In the genomic region with DNA sequence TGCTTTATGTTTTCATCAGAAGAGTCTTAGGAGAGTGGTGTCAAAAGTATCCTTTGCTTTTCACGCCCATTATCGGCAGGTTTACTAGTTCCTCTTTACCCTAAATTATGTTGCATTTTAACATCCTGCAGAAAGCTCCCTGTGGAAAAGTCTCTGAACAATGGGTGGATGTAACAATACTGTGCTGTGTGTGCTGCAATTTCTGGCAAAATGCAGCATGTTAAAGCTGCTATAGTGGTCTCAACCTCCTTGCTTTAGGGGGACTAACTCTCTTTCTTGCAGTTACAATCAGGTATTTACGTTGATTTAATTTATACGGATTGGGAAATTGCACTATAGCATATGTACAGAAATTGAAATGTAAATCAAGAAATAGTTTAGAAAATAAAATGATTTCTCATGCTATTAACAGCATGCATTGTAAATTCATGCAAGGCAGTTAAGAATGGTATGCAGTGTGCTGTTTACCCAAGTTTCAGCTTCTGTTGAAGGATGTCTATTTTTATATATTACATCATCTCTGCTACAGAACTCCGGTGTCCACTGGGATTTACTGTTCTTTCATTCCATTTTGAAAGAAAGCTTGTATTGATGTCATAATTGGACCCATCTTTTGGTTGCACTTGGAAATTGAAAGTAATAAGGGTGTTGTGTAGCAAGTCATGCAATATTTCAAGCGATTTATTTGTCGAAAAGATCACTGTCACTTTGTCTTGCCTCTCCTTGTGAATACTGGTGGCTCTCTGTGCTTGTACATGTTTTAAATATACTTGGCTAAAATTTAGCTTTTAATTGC, we compare ENCODE assay signal across 8 cellular contexts.
DNase-seq lines count a peak whose midpoint lies in the region; ATAC-seq and TF ChIP-seq lines count a peak whose summit lies in the region.

No MANE protein-coding gene starts in this region.

- DNase-seq in Ammon's horn (ENCODE audit: low spot score) (peak; percentile 64), NCI-H1930 (lab: John Stamatoyannopoulos, UW) (peak; percentile 76 to 91), coronary artery (ENCODE audit: low spot score) (no peak), myocyte (ENCODE audit: low read depth) (peak; percentile 73), SK-N-DZ (ENCODE audit: low spot score) (no peak)
- DNase-seq in activated naive CD4-positive, alpha-beta T cell treated with anti-CD3 and anti-CD28 coated beads for 36 hours: no peak
- DNase-seq in central memory CD4-positive, alpha-beta T cell: no peak

- H3K36me3 Mint-ChIP-seq in activated naive CD4-positive, alpha-beta T cell treated with anti-CD3 and anti-CD28 coated beads for 36 hours (ENCODE audit: low read depth): peaks cover 26% of the 10 kb centered on the region

- H3K4me1 Mint-ChIP-seq in activated naive CD4-positive, alpha-beta T cell treated with anti-CD3 and anti-CD28 coated beads for 36 hours (ENCODE audit: low read depth): peaks cover 13% of the 10 kb centered on the region

- intact Hi-C loops in activated naive CD4-positive, alpha-beta T cell treated with anti-CD3 and anti-CD28 coated beads for 36 hours (cut with micrococcal nuclease): no loop called here

- H3K4me3 Mint-ChIP-seq in activated naive CD4-positive, alpha-beta T cell treated with anti-CD3 and anti-CD28 coated beads for 36 hours: no peak overlapping the region

- H3K9me3 Mint-ChIP-seq in activated naive CD4-positive, alpha-beta T cell treated with anti-CD3 and anti-CD28 coated beads for 36 hours: peaks cover 2% of the 10 kb centered on the region

- ATAC-seq in GM18519 (IDR thresholded peaks at IDR 0.05; ENCODE audit: low FRiP score, unreplicated experiment): no peak

- H3K27ac ChIP-seq in coronary artery: peak overlapping the region in 1 of 2 donors; percentile 52

- H3K4me3 ChIP-seq in coronary artery: peak overlapping the region; percentile 61

- TF ChIP-seq CTCF in coronary artery (IDR thresholded peaks at IDR 0.05): no peak

- H3K27ac Mint-ChIP-seq in activated naive CD4-positive, alpha-beta T cell treated with anti-CD3 and anti-CD28 coated beads for 36 hours: no peak overlapping the region

- no peaks in the 10 kb centered on the region for H3K27me3 Mint-ChIP-seq in activated naive CD4-positive, alpha-beta T cell treated with anti-CD3 and anti-CD28 coated beads for 36 hours (ENCODE audit: low read depth)

- CTCF ChIA-PET in activated naive CD4-positive, alpha-beta T cell treated with anti-CD3 and anti-CD28 coated beads for 36 hours (lab: Charles Lee): interaction anchor here (0.8 kb wide), 1 partner anchor 45 kb away, joined by 3 read pairs; no protein-coding TSS in a partner anchor

Comparison
In these comparisons a context has a peak if more than half of its experiments do, and no peak if none do; other contexts are left out.
1. DNase-seq: peak in Ammon's horn (single experiment), NCI-H1930 (2 of 2) and myocyte (single experiment); none in coronary artery (single experiment), SK-N-DZ (single experiment), activated naive CD4-positive, alpha-beta T cell treated with anti-CD3 and anti-CD28 coated beads for 36 hours (single experiment) and central memory CD4-positive, alpha-beta T cell (single experiment).